In the genomic region with DNA sequence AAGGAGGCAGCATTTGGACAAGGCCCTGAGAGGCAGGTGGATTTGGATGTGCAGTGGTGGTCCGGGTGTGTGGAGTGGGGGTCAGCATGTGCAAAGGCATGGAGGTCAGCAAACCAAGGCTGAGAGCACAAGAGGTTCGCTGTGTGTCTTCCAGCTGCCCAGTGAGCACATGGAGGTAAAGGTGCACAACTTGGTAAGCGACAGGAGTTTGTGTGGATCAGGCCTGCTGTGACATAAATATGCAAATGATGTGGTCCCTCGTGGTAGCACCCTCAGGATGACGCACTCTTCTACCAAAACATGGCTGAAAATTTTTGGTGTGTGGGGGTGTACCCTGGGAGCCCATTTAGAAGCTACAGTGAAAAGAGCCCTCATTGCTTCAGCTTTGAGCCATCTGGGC, we compare ENCODE assay signal across 7 cellular contexts.
DNase-seq lines count a peak whose midpoint lies in the region; ATAC-seq and TF ChIP-seq lines count a peak whose summit lies in the region.
"Not testable (repeated sequence)": the region's sequence is repeated elsewhere in the genome, so short reads cannot be mapped to it uniquely, and the experiment has no call there.

No MANE protein-coding gene starts in this region.

- not testable (repeated sequence) for H3K27me3 Mint-ChIP-seq in activated CD4-positive, alpha-beta T cell treated with anti-CD3 and anti-CD28 coated beads, Interleukin-2, amount 10 ng/mL, durations not matched to agents 24 days and 14 days; activated T-cell treated with anti-CD3 and anti-CD28 coated beads, Interleukin-2, amount 50 U/mL, for 72 hours (ENCODE audit: low read depth); activated naive CD8-positive, alpha-beta T cell treated with anti-CD3 and anti-CD28 coated beads, Interleukin-2, amount 50 U/mL, for 24 hours

- H3K27me3 ChIP-seq in OCI-LY1 (ENCODE audit: insufficient read depth, low read length); right atrium auricular region; spleen (replicated peaks in 1 of 7): not testable (repeated sequence)

- H3K4me3 Mint-ChIP-seq in activated CD4-positive, alpha-beta T cell treated with anti-CD3 and anti-CD28 coated beads, Interleukin-2, amount 10 ng/mL, durations not matched to agents 24 days and 14 days: peak overlapping the region; percentile 69
- H3K4me3 Mint-ChIP-seq in activated T-cell treated with anti-CD3 and anti-CD28 coated beads, Interleukin-2, amount 50 U/mL, for 72 hours: peak overlapping the region; percentile 76 to 85
- H3K4me3 Mint-ChIP-seq in activated naive CD8-positive, alpha-beta T cell treated with anti-CD3 and anti-CD28 coated beads, Interleukin-2, amount 50 U/mL, for 24 hours: peak overlapping the region; percentile 44

- peak overlapping the region; percentile 85 for H3K27ac Mint-ChIP-seq in activated CD4-positive, alpha-beta T cell treated with anti-CD3 and anti-CD28 coated beads, Interleukin-2, amount 10 ng/mL, durations not matched to agents 24 days and 14 days
- peak overlapping the region; percentile 95 for H3K27ac Mint-ChIP-seq in activated T-cell treated with anti-CD3 and anti-CD28 coated beads, Interleukin-2, amount 50 U/mL, for 72 hours
- H3K27ac Mint-ChIP-seq in activated naive CD8-positive, alpha-beta T cell treated with anti-CD3 and anti-CD28 coated beads, Interleukin-2, amount 50 U/mL, for 24 hours: peak overlapping the region; percentile 90

- not testable (repeated sequence) for H3F3A ChIP-seq in OCI-LY1 (ENCODE audit: insufficient read depth, low read length)

- 62 to 89% (median 75%) methylated on average over 5 of the region's 5 CpGs for WGBS in spleen, 5 donors

- intact Hi-C loops in activated CD4-positive, alpha-beta T cell treated with anti-CD3 and anti-CD28 coated beads, Interleukin-2, amount 10 ng/mL, durations not matched to agents 24 days and 14 days (cut with micrococcal nuclease); spleen (cut with DNase I; ENCODE audit: low total_unique reads): not testable (repeated sequence)

- H3K9me3 ChIP-seq in OCI-LY1 (ENCODE audit: low read length); right atrium auricular region; spleen: not testable (repeated sequence)

- not testable (repeated sequence) for H3K4me3 ChIP-seq in OCI-LY1 (ENCODE audit: low read depth, low read length, poor library complexity, severe bottlenecking); right atrium auricular region; spleen

- peaks cover 25% of the 10 kb centered on the region for H3K36me3 Mint-ChIP-seq in activated CD4-positive, alpha-beta T cell treated with anti-CD3 and anti-CD28 coated beads, Interleukin-2, amount 10 ng/mL, durations not matched to agents 24 days and 14 days (ENCODE audit: low read depth)
- H3K36me3 Mint-ChIP-seq in activated T-cell treated with anti-CD3 and anti-CD28 coated beads, Interleukin-2, amount 50 U/mL, for 72 hours (ENCODE audit: insufficient read depth in 2 of 2): not testable (repeated sequence)
- H3K36me3 Mint-ChIP-seq in activated naive CD8-positive, alpha-beta T cell treated with anti-CD3 and anti-CD28 coated beads, Interleukin-2, amount 50 U/mL, for 24 hours (ENCODE audit: low read depth): peaks cover 35% of the 10 kb centered on the region

- H3K9me2 ChIP-seq in OCI-LY1 (ENCODE audit: low read depth, low read length): not testable (repeated sequence)

- not testable (repeated sequence) for H3K9ac ChIP-seq in OCI-LY1 (ENCODE audit: low read length)

- not testable (repeated sequence) for H3K79me2 ChIP-seq in OCI-LY1 (ENCODE audit: insufficient read depth, low read length)

- TF ChIP-seq CTCF in OCI-LY1 (IDR thresholded peaks at IDR 0.05; ENCODE audit: low read length); right atrium auricular region (IDR thresholded peaks at IDR 0.05); spleen (IDR thresholded peaks at IDR 0.05 in 8 of 11, conservative IDR thresholded peaks at IDR 0.05 in 3 of 11): not testable (repeated sequence)

- DNase-seq in activated CD4-positive, alpha-beta T cell treated with anti-CD3 and anti-CD28 coated beads, Interleukin-2, amount 10 ng/mL, durations not matched to agents 24 days and 14 days: peak; percentile 74
- peak; percentile 58 to 62 for DNase-seq in activated T-cell treated with anti-CD3 and anti-CD28 coated beads, Interleukin-2, amount 50 U/mL, for 72 hours
- DNase-seq in activated naive CD8-positive, alpha-beta T cell treated with anti-CD3 and anti-CD28 coated beads, Interleukin-2, amount 50 U/mL, for 24 hours: peak; percentile 48
- DNase-seq in right atrium auricular region (ENCODE audit: low spot score): not testable (repeated sequence)
- DNase-seq in spleen: peak; percentile 67

- H3K27ac ChIP-seq in OCI-LY1 (ENCODE audit: low read depth, low read length, poor library complexity, severe bottlenecking) (peak overlapping the region; percentile 55), right atrium auricular region (peak overlapping the region; percentile 26 to 76), spleen (peak overlapping the region in 3 of 8 donors; percentile 21 to 52 (median 42))

- H3K4me1 Mint-ChIP-seq in activated CD4-positive, alpha-beta T cell treated with anti-CD3 and anti-CD28 coated beads, Interleukin-2, amount 10 ng/mL, durations not matched to agents 24 days and 14 days: peaks cover 22% of the 10 kb centered on the region
- peaks cover 34% of the 10 kb centered on the region for H3K4me1 Mint-ChIP-seq in activated T-cell treated with anti-CD3 and anti-CD28 coated beads, Interleukin-2, amount 50 U/mL, for 72 hours (ENCODE audit: low read depth)
- peaks cover 45% of the 10 kb centered on the region for H3K4me1 Mint-ChIP-seq in activated naive CD8-positive, alpha-beta T cell treated with anti-CD3 and anti-CD28 coated beads, Interleukin-2, amount 50 U/mL, for 24 hours

- H2AFZ ChIP-seq in OCI-LY1 (ENCODE audit: low read length): not testable (repeated sequence)

- peak overlapping the region; percentile 36; the same call in 1 of the 2 replicates for H3K4me2 ChIP-seq in OCI-LY1 (ENCODE audit: low read length)

- H3K9me3 Mint-ChIP-seq in activated CD4-positive, alpha-beta T cell treated with anti-CD3 and anti-CD28 coated beads, Interleukin-2, amount 10 ng/mL, durations not matched to agents 24 days and 14 days; activated T-cell treated with anti-CD3 and anti-CD28 coated beads, Interleukin-2, amount 50 U/mL, for 72 hours; activated naive CD8-positive, alpha-beta T cell treated with anti-CD3 and anti-CD28 coated beads, Interleukin-2, amount 50 U/mL, for 24 hours: not testable (repeated sequence)

- H4K20me1 ChIP-seq in OCI-LY1 (ENCODE audit: insufficient read depth, low read length): not testable (repeated sequence)

- ATAC-seq in GM18498 (IDR thresholded peaks at IDR 0.05; ENCODE audit: unreplicated experiment): peak; percentile 51
- ATAC-seq in activated T-cell treated with anti-CD3 and anti-CD28 coated beads, Interleukin-2, amount 50 U/mL, for 72 hours (replicated peaks in 1 of 2): peak; percentile 83 to 86
- peak; percentile 81 for ATAC-seq in activated naive CD8-positive, alpha-beta T cell treated with anti-CD3 and anti-CD28 coated beads, Interleukin-2, amount 50 U/mL, for 24 hours

- H3K4me1 ChIP-seq in OCI-LY1 (ENCODE audit: insufficient read depth, low read length, severe bottlenecking) (peaks cover 23% of the 10 kb centered on the region), spleen (peaks cover 0 to 18% (median 2%) of the 10 kb centered on the region in 6 donors)
- H3K4me1 ChIP-seq in right atrium auricular region: not testable (repeated sequence)

- TF ChIP-seq POLR2A in spleen (IDR thresholded peaks at IDR 0.05): not testable (repeated sequence)

- not testable (repeated sequence) for H3K36me3 ChIP-seq in OCI-LY1 (ENCODE audit: insufficient read depth, low read length); right atrium auricular region; spleen
